In the genomic region with DNA sequence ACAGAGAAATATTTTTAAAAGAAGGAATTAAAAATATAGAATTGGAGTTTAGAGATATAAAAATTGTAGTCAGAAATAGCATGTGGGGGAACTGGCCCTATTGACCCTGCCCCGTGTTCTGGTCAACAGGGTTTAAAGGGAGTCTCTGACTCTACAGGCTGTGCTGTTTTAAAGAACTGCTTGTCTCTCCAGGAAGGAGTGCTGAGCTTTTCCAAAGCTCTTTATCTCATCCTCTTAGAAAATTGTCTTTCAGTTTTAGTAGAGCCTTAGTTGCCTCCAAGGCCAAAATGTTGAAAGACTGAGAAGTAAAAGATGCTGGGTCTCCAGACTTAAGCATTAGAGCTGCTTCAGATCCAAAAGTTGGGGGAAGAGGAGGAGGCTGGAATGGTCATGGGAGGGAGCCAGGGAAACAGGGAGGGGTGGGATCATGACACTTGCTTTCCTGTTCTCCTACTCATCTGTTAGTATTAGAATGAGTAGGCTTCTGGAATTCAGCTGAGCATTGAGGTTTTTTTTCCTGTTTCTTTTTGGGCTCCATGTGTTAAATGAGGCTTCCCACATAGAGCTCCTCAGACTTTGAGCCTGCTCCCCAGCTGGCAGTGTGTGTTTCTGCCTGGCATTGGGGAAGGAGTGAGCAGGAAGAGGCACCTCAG, we compare ENCODE assay signal across 14 cellular contexts.
DNase-seq lines count a peak whose midpoint lies in the region; ATAC-seq and TF ChIP-seq lines count a peak whose summit lies in the region.
"Had no signal": no experiment of that assay in that cellular context is flagged by ENCODE, and none has a peak within 500 bp of the region (broad histone marks: within the 10 kb centered on the region; RNA-seq: fewer than 3 reads in every experiment).

No MANE protein-coding gene starts in this region.

- intact Hi-C loops in esophagus muscularis mucosa (cut with DNase I) (no loop called here), tibial artery (cut with DNase I; ENCODE audit: low total_unique reads) (no loop called here)

- H3K4me1 ChIP-seq in esophagus muscularis mucosa (no peaks in the 10 kb centered on the region), mesenchymal stem cell (ENCODE audit: control insufficient read depth, insufficient read depth, low read depth, low read length) (no peaks in the 10 kb centered on the region), tibial artery (no peaks in the 10 kb centered on the region)

- no peak overlapping the region for H2BK120ac ChIP-seq in mesenchymal stem cell (ENCODE audit: low read depth, low read length)

- DNase-seq in HCEC 1CT (peak; percentile 42), esophagus muscularis mucosa (ENCODE audit: extremely low spot score) (peak; percentile 75), mesenchymal stem cell (no peak), tibial artery (no peak), mucosa of gallbladder (ENCODE audit: low spot score) (no peak)
- DNase-seq in central memory CD4-positive, alpha-beta T cell, result no peak
- DNase-seq: C1 segment of cervical spinal cord, Karpas-422, NCI-H1105 treated with DMSO at 0.1 percent for 48 hours, NCI-H187 treated with DMSO at 0.1 percent for 48 hours, NCI-H2171, SHP77 treated with DMSO at 0.1 percent for 48 hours had no signal

- peaks cover 0 to 11% (median 8%) of the 10 kb centered on the region in 4 donors for H3K9me3 ChIP-seq in esophagus muscularis mucosa
- peaks cover 12% of the 10 kb centered on the region for H3K9me3 ChIP-seq in mesenchymal stem cell (ENCODE audit: control insufficient read depth, low read length)
- H3K9me3 ChIP-seq in tibial artery, result peaks cover 0 to 6% (median 3%) of the 10 kb centered on the region in 3 donors

- H4K91ac ChIP-seq in mesenchymal stem cell (ENCODE audit: low read length), result no peak overlapping the region

- H2BK5ac ChIP-seq in mesenchymal stem cell (ENCODE audit: low read depth, low read length, poor library complexity, severe bottlenecking), result no peak overlapping the region

- peak overlapping the region in 1 of 4 donors; percentile 16 for H3K27ac ChIP-seq in esophagus muscularis mucosa (replicated peaks in 1 of 4)
- H3K27ac ChIP-seq in mesenchymal stem cell (ENCODE audit: low read length, poor library complexity, severe bottlenecking), result no peak overlapping the region
- no peak overlapping the region for H3K27ac ChIP-seq in tibial artery

- H3K14ac ChIP-seq in mesenchymal stem cell (ENCODE audit: low read length in 2 of 2), result no peak overlapping the region

- ATAC-seq in GM19351 (IDR thresholded peaks at IDR 0.05; ENCODE audit: unreplicated experiment), result no peak
- ATAC-seq: HepG2 had no signal

- H3K36me3 ChIP-seq in esophagus muscularis mucosa (no peaks in the 10 kb centered on the region), mesenchymal stem cell (ENCODE audit: control insufficient read depth in 1 of 2, insufficient read depth in 2 of 2, low read depth in 1 of 2, low read length in 2 of 2) (no peaks in the 10 kb centered on the region), tibial artery (no peaks in the 10 kb centered on the region)

- H4K8ac ChIP-seq in mesenchymal stem cell (ENCODE audit: low read length), result no peak overlapping the region

- H3K18ac ChIP-seq in mesenchymal stem cell (ENCODE audit: low read depth in 1 of 2, low read length in 2 of 2), result no peak overlapping the region

- no peak overlapping the region for H2AFZ ChIP-seq in mesenchymal stem cell (ENCODE audit: low read depth, low read length)

- no peak overlapping the region for H3K4me2 ChIP-seq in mesenchymal stem cell (ENCODE audit: low read length, poor library complexity, severe bottlenecking)

- H3K79me1 ChIP-seq in mesenchymal stem cell (replicated peaks; ENCODE audit: low read length, poor library complexity, severe bottlenecking), result no peaks in the 10 kb centered on the region

- no peak for TF ChIP-seq POLR2A in esophagus muscularis mucosa (IDR thresholded peaks at IDR 0.05; ENCODE audit: low read depth)

- no peak overlapping the region for H3K23ac ChIP-seq in mesenchymal stem cell (ENCODE audit: low read length in 2 of 2)

- H2BK12ac ChIP-seq in mesenchymal stem cell (ENCODE audit: low read length in 2 of 2), result no peak overlapping the region

- H3K4me3 ChIP-seq in esophagus muscularis mucosa, result no peak overlapping the region
- no peak overlapping the region for H3K4me3 ChIP-seq in mesenchymal stem cell (ENCODE audit: insufficient read depth in 1 of 2, low read depth in 1 of 2, low read length in 2 of 2)
- no peak overlapping the region for H3K4me3 ChIP-seq in tibial artery

- no peak overlapping the region for H2BK15ac ChIP-seq in mesenchymal stem cell (ENCODE audit: low read depth, poor library complexity, severe bottlenecking)

- WGBS in esophagus muscularis mucosa, result 72% methylated on average over 1 of the region's 1 CpG
- WGBS in mesenchymal stem cell, result 95% methylated on average over 1 of the region's 1 CpG

- TF ChIP-seq CTCF in esophagus muscularis mucosa (IDR thresholded peaks at IDR 0.05) (no peak), tibial artery (IDR thresholded peaks at IDR 0.05) (no peak)

- H3K4ac ChIP-seq in mesenchymal stem cell (ENCODE audit: low read depth in 1 of 2, low read length in 2 of 2), result no peak overlapping the region

- no peak overlapping the region for H2AK5ac ChIP-seq in mesenchymal stem cell (ENCODE audit: low read length, severe bottlenecking)

- no peak for TF ChIP-seq EP300 in esophagus muscularis mucosa (IDR thresholded peaks at IDR 0.05)

- H3K27me3 ChIP-seq in esophagus muscularis mucosa (no peaks in the 10 kb centered on the region), mesenchymal stem cell (ENCODE audit: control insufficient read depth in 1 of 2, insufficient read depth in 1 of 2, low read length in 2 of 2) (peaks cover 0 to 7% of the 10 kb centered on the region in 2 experiments), tibial artery (no peaks in the 10 kb centered on the region)

- H3K9ac ChIP-seq in mesenchymal stem cell (ENCODE audit: low read length), result peak overlapping the region; percentile 54

Comparison
In these comparisons a context has a peak if more than half of its experiments do, and no peak if none do; other contexts are left out.
1. DNase-seq: peak in HCEC 1CT (single experiment) and esophagus muscularis mucosa (single experiment); none in mesenchymal stem cell (single experiment), tibial artery (0 of 2), central memory CD4-positive, alpha-beta T cell (single experiment) and mucosa of gallbladder (single experiment).